ENCODE assay signal across 8 cellular contexts in genomic region chr2:9630750-9631483, GRCh38. TPM values are rescaled to one million over a fixed set of nuclear protein-coding genes. Genes with fewer than 3 reads are reported as not detected.
A peak's percentile ranks its signal among the peaks of the same experiment; 100 is the strongest.
DNase-seq lines count a peak whose midpoint lies in the region; TF ChIP-seq lines count a peak whose summit lies in the region.

TSS of gene YWHAQ (minus strand) at chr2:9630997. CDS start at chr2:9630452, 545 bp downstream.

- peak within 1 kb of the TSS; percentile 8 for H2BK12ac ChIP-seq in H9 (ENCODE audit: insufficient read length, low read depth, low read length)

- H2AK5ac ChIP-seq in H9 (ENCODE audit: insufficient read length, low read length), result no peak within 1 kb of the TSS

- H2BK5ac ChIP-seq in H9 (ENCODE audit: insufficient read length, low read length), result peak within 1 kb of the TSS; percentile 20

- peak within 1 kb of the TSS; percentile 99 for H3K18ac ChIP-seq in H9 (ENCODE audit: insufficient read length, low read depth, low read length)

- H3K27me3 ChIP-seq in H9 (ENCODE audit: insufficient read depth, low read length) (no peaks in the 10 kb centered on the region; the same call in 1 of the 2 replicates), MG63 (no peaks in the 10 kb centered on the region)

- no peak within 1 kb of the TSS for H4K8ac ChIP-seq in H9 (replicated peaks; ENCODE audit: insufficient read length, low read depth, low read length)

- no peak within 1 kb of the TSS for H2AFZ ChIP-seq in H9 (ENCODE audit: low read length)

- H3K4me3 Mint-ChIP-seq in H9, result peak within 1 kb of the TSS; percentile 98 to 99
- peak within 1 kb of the TSS; percentile 92 to 100 (median 99) for H3K4me3 Mint-ChIP-seq in nephron
- peak within 1 kb of the TSS; percentile 97 for H3K4me3 Mint-ChIP-seq in stimulated activated naive CD8-positive, alpha-beta T cell treated with anti-CD3 and anti-CD28 coated beads, Interleukin-15, Interleukin-2, amounts not matched to agents 100 ng/mL and 50 ng/mL, for 24 hours

- H2BK15ac ChIP-seq in H9 (ENCODE audit: low read depth, low read length), result no peak within 1 kb of the TSS

- peaks cover 42% of the 10 kb centered on the region for H3K36me3 ChIP-seq in MG63

- H3K4me2 ChIP-seq in H9 (ENCODE audit: insufficient read depth, insufficient read length, low read length), result peak within 1 kb of the TSS; percentile 96

- peak within 1 kb of the TSS; percentile 91 for H3K27ac ChIP-seq in H9 (ENCODE audit: insufficient read length, low read depth, low read length)

- no peak within 1 kb of the TSS for H3K56ac ChIP-seq in H9 (ENCODE audit: insufficient read length, low read depth, low read length)

- H3K4me3 ChIP-seq in MG63 (peak within 1 kb of the TSS; percentile 90), fibroblast of the aortic adventitia (ENCODE audit: low read depth, low read length) (peak within 1 kb of the TSS; percentile 99)

- no CpG with 5 or more reads among the region's 81 CpGs for WGBS in H9 (ENCODE audit: extremely low coverage, insufficient read length, low lambda C conversion rate)

- H3K9me3 Mint-ChIP-seq in H9, result peaks cover 0 to 2% of the 10 kb centered on the region in 2 experiments; a peak in 1 of 5 replicates
- H3K9me3 Mint-ChIP-seq in nephron, result no peaks in the 10 kb centered on the region
- peaks cover 5% of the 10 kb centered on the region for H3K9me3 Mint-ChIP-seq in stimulated activated naive CD8-positive, alpha-beta T cell treated with anti-CD3 and anti-CD28 coated beads, Interleukin-15, Interleukin-2, amounts not matched to agents 100 ng/mL and 50 ng/mL, for 24 hours

- no peaks in the 10 kb centered on the region for H3K79me1 ChIP-seq in H9 (ENCODE audit: insufficient read depth, low read depth, low read length, poor library complexity, severe bottlenecking)

- H4K5ac ChIP-seq in H9 (ENCODE audit: insufficient read length, low read depth, low read length), result peak within 1 kb of the TSS; percentile 97

- peak within 1 kb of the TSS; percentile 24 for H2BK120ac ChIP-seq in H9 (ENCODE audit: low read depth, low read length, poor library complexity, severe bottlenecking)

- peak; percentile 99 for DNase-seq in ELR (ENCODE audit: low read depth)
- peak; percentile 99 for DNase-seq in H9
- peak; percentile 99 for DNase-seq in MG63
- peak; percentile 99 for DNase-seq in SHP77 treated with DMSO at 0.1 percent for 48 hours (lab: John Stamatoyannopoulos, UW)
- peak; percentile 98 for DNase-seq in activated effector memory CD4-positive, alpha-beta T cell treated with anti-CD3 and anti-CD28 coated beads, Interleukin-2, amount 50 U/mL, for 16 hours
- DNase-seq in fibroblast of the aortic adventitia (ENCODE audit: low read depth), result peak; percentile 99

- H3K9me3 ChIP-seq in H9 (ENCODE audit: control insufficient read depth, low read depth, low read length), result no peaks in the 10 kb centered on the region
- no peaks in the 10 kb centered on the region for H3K9me3 ChIP-seq in MG63

- H3K23me2 ChIP-seq in H9 (ENCODE audit: insufficient read length, low read depth, low read length, poor library complexity, severe bottlenecking), result peaks cover 18% of the 10 kb centered on the region

- peak within 1 kb of the TSS; percentile 100 for H3K9ac ChIP-seq in H9 (ENCODE audit: extremely low read depth, insufficient read length, low read length)

- peak within 1 kb of the TSS; percentile 95 for H4K91ac ChIP-seq in H9 (ENCODE audit: insufficient read length, low read depth, low read length)

- H3K23ac ChIP-seq in H9 (ENCODE audit: insufficient read length, low read depth, low read length), result no peak within 1 kb of the TSS

- no peaks in the 10 kb centered on the region for H3K4me1 ChIP-seq in H9 (ENCODE audit: insufficient read depth, low read length)

- H3K27ac Mint-ChIP-seq in H9, result peak within 1 kb of the TSS; percentile 99
- peak within 1 kb of the TSS; percentile 92 to 98 (median 97) for H3K27ac Mint-ChIP-seq in nephron
- peak within 1 kb of the TSS; percentile 93 for H3K27ac Mint-ChIP-seq in stimulated activated naive CD8-positive, alpha-beta T cell treated with anti-CD3 and anti-CD28 coated beads, Interleukin-15, Interleukin-2, amounts not matched to agents 100 ng/mL and 50 ng/mL, for 24 hours

- no peak within 1 kb of the TSS for H3T11ph ChIP-seq in H9 (ENCODE audit: low read length)

- TF ChIP-seq CTCF in H9 (conservative IDR thresholded peaks at IDR 0.05) (no peak), fibroblast of the aortic adventitia (IDR thresholded peaks at IDR 0.05; ENCODE audit: insufficient read depth, low read length) (no peak), nephron (IDR thresholded peaks at IDR 0.05; ENCODE audit: unreplicated experiment in 3 of 3) (no peak)

- H3K14ac ChIP-seq in H9 (ENCODE audit: insufficient read depth, low read length), result peak within 1 kb of the TSS; percentile 100

- peak within 1 kb of the TSS; percentile 86; the same call in 1 of the 2 replicates for H3K4ac ChIP-seq in H9 (ENCODE audit: low read depth, low read length)

- H3K79me2 ChIP-seq in H9 (ENCODE audit: insufficient read depth, low read length), result peaks cover 35% of the 10 kb centered on the region; the same call in 1 of the 2 replicates

- H2BK20ac ChIP-seq in H9 (ENCODE audit: low read depth, low read length, poor library complexity, severe bottlenecking), result no peak within 1 kb of the TSS

- H3K36me3 Mint-ChIP-seq in H9 (ENCODE audit: insufficient read depth in 1 of 3, low read depth in 3 of 3) (peaks cover 28 to 41% (median 39%) of the 10 kb centered on the region in 3 experiments), nephron (ENCODE audit: low read depth) (peaks cover 36% of the 10 kb centered on the region)
- peaks cover 43% of the 10 kb centered on the region for H3K36me3 Mint-ChIP-seq in stimulated activated naive CD8-positive, alpha-beta T cell treated with anti-CD3 and anti-CD28 coated beads, Interleukin-15, Interleukin-2, amounts not matched to agents 100 ng/mL and 50 ng/mL, for 24 hours (ENCODE audit: low read depth)

- H4K20me1 ChIP-seq in H9 (ENCODE audit: control insufficient read depth, insufficient read depth, insufficient read length), result no peaks in the 10 kb centered on the region

- H3K4me1 Mint-ChIP-seq in H9 (peaks cover 40 to 42% of the 10 kb centered on the region in 2 experiments), nephron (peaks cover 66% of the 10 kb centered on the region)
- peaks cover 50% of the 10 kb centered on the region for H3K4me1 Mint-ChIP-seq in stimulated activated naive CD8-positive, alpha-beta T cell treated with anti-CD3 and anti-CD28 coated beads, Interleukin-15, Interleukin-2, amounts not matched to agents 100 ng/mL and 50 ng/mL, for 24 hours (ENCODE audit: low read depth)

- peaks cover 36% of the 10 kb centered on the region for H3K27me3 Mint-ChIP-seq in H9 (ENCODE audit: low read depth)
- no peaks in the 10 kb centered on the region for H3K27me3 Mint-ChIP-seq in nephron (ENCODE audit: low read depth)
- H3K27me3 Mint-ChIP-seq in stimulated activated naive CD8-positive, alpha-beta T cell treated with anti-CD3 and anti-CD28 coated beads, Interleukin-15, Interleukin-2, amounts not matched to agents 100 ng/mL and 50 ng/mL, for 24 hours, result no peaks in the 10 kb centered on the region

RNA-seq across cellular contexts. Expression of gene YWHAQ, which starts in this region (rescaled TPM):
- total RNA-seq in H9 (2021) (374 and 380 TPM in 2 replicates), fibroblast of the aortic adventitia (ENCODE audit: low replicate concordance) (152 and 562 TPM in 2 replicates)
- total RNA-seq in MG63 (2014; rRNA removed; shearing (Covaris generic); ENCODE audit: low replicate concordance), result 598 and 683 TPM in 2 replicates

Comparison
In these comparisons a context has a peak if more than half of its experiments do, and no peak if none do; other contexts are left out.
1. Peak in every context shown above with its lines: DNase-seq, H3K4me3 ChIP-seq and H3K27ac ChIP-seq.